Comparison of ENCODE assay signal across 1 cellular context in the genomic region with DNA sequence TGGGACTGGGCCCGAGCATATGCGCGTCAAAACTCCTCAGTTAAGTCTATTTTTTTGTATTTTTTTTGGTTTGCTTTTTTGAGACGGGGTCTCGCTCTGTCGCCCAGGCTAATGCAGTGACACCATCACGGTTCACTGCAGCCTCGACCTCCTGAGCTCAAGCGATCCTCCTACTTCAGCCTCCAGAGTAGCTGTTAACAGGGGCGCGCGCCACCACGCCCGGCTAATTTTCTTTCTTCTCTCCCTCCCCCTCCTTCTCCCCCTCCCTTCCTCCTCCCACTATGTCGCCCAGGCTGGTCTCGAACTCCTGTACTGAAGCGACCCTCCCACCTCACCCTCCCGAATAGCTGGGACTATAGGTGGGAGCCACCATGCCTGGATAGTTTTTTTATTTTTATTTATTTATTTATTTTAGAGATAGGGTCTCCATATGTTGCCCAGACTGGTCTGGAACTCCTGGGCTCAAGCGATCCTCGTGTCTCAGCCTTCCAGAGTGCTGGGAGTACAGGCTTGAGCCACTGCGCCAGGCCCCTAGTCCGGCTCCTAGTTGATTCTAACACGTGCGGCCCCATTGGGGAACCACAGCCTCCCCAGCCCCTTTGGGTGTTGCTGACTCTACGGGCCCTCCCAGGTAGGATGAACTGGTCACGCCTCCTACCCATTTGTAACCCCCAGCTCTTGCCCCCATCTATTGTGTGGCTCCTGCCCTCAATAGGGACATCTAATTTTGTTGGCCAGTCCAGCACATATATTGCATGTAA.
TF ChIP-seq lines count a peak whose summit lies in the region.

No MANE protein-coding gene starts in this region.

TF ChIP-seq in A549, 52 proteins besides CTCF, POLR2A, EP300 and RAD21 (continued from another document):
- TF ChIP-seq, protein P1, sequence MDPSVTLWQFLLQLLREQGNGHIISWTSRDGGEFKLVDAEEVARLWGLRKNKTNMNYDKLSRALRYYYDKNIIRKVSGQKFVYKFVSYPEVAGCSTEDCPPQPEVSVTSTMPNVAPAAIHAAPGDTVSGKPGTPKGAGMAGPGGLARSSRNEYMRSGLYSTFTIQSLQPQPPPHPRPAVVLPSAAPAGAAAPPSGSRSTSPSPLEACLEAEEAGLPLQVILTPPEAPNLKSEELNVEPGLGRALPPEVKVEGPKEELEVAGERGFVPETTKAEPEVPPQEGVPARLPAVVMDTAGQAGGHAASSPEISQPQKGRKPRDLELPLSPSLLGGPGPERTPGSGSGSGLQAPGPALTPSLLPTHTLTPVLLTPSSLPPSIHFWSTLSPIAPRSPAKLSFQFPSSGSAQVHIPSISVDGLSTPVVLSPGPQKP (IDR thresholded peaks at IDR 0.05; ENCODE audit: low read depth, low read length) = no peak
